ENCODE assay signal across 8 cellular contexts in genomic region chr3:154040283-154040682, GRCh38.
DNase-seq lines count a peak whose midpoint lies in the region; ATAC-seq, FAIRE-seq and TF ChIP-seq lines count a peak whose summit lies in the region.

No MANE protein-coding gene starts in this region.

- BruUV-seq in HepG2 (replicated peaks; lab: Mats Ljungman, UMichigan): no TSS peak

- TF ChIP-seq RAD21 in HepG2 (CRISPR knock-in tag; IDR thresholded peaks at IDR 0.05): peak; percentile 42; the same call in 1 of the 2 replicates

- TF ChIP-seq CTCF in GM12873 (IDR thresholded peaks at IDR 0.05; ENCODE audit: insufficient read depth, low read depth, low read length, missing control alignments) (peak; percentile 38), HepG2 (CRISPR knock-in tag; IDR thresholded peaks at IDR 0.05) (peak; percentile 49)

- H2AFZ ChIP-seq in HepG2 (ENCODE audit: low read length): no peak overlapping the region

- no peak overlapping the region for H3K4me2 ChIP-seq in HepG2 (ENCODE audit: low read depth, low read length)

- no peaks in the 10 kb centered on the region for H3K4me1 ChIP-seq in HepG2 (ENCODE audit: insufficient read depth, low read length)

- no peak for TF ChIP-seq POLR2A in HepG2 (IDR thresholded peaks at IDR 0.05; ENCODE audit: insufficient read depth in 1 of 2, low read depth in 2 of 2, low read length in 2 of 2)

- peak; percentile 80 for FAIRE-seq in HepG2 (lab: Jason Lieb, UNC)

- intact Hi-C loops in HepG2 (cut with micrococcal nuclease; ENCODE audit: unreplicated experiment): loop anchor here (1.0 kb wide), 1 partner anchor 213 kb away; no protein-coding TSS in a partner anchor

- POLR2A ChIA-PET in HepG2 (lab: Yijun Ruan, JAX): no interaction called here

- no peaks in the 10 kb centered on the region for H3K79me2 ChIP-seq in HepG2 (ENCODE audit: insufficient read depth, low read length)

- no peak overlapping the region for H3K9ac ChIP-seq in HepG2 (ENCODE audit: insufficient read depth, low read depth, low read length)

- no peak overlapping the region for H3K4me3 ChIP-seq in HepG2 (replicated peaks in 1 of 3; ENCODE audit: insufficient read depth in 1 of 3, low read depth in 2 of 3, low read length in 3 of 3)

- H3K9me3 ChIP-seq in HepG2 (ENCODE audit: low read length): no peaks in the 10 kb centered on the region

- no peak for TF ChIP-seq EP300 in HepG2 (IDR thresholded peaks at IDR 0.05; ENCODE audit: low read depth in 2 of 2, low read length in 2 of 2)
- TF ChIP-seq EP300 in HepG2 (CRISPR knock-in tag; IDR thresholded peaks at IDR 0.05; ENCODE audit: borderline replicate concordance): no peak

- in situ Hi-C loops in HepG2 (cut with HindIII; ENCODE audit: extremely low pct_ligation_motif_present, low pct_unique_long_range_greater_than_20kb): loop anchor here (5.0 kb wide), 1 partner anchor 212 kb away; no protein-coding TSS in a partner anchor

- no peaks in the 10 kb centered on the region; a peak in 1 of 5 replicates for H3K27me3 ChIP-seq in HepG2 (ENCODE audit: control insufficient read depth in 1 of 2, insufficient read depth in 2 of 2, low read length in 2 of 2)

- H3K36me3 ChIP-seq in HepG2 (replicated peaks in 1 of 2; ENCODE audit: control insufficient read depth in 1 of 2, insufficient read depth in 2 of 2, low read length in 2 of 2): no peaks in the 10 kb centered on the region

- CTCF ChIA-PET in HepG2 (lab: Yijun Ruan, JAX; ENCODE audit: low intra/inter-chr PET ratio, low total read pairs): interaction anchor here (2.5 kb wide), 1 partner anchor 213 kb away, joined by 30 read pairs; no protein-coding TSS in a partner anchor

- no peaks in the 10 kb centered on the region for H4K20me1 ChIP-seq in HepG2 (ENCODE audit: insufficient read depth, low read length)

- DNase-seq in RKO (ENCODE audit: low spot score) (peak; percentile 60), HepG2 (ENCODE audit: low spot score) (peak; percentile 23), DMS79 treated with DMSO at 0.1 percent for 48 hours (lab: John Stamatoyannopoulos, UW) (no peak), NCI-H1930 (lab: John Stamatoyannopoulos, UW) (no peak), iPS-NIHi7 (ENCODE audit: extremely low spot score) (no peak), occipital lobe (lab: John Stamatoyannopoulos, UW) (no peak)

- ATAC-seq in HG02623 (IDR thresholded peaks at IDR 0.05; ENCODE audit: unreplicated experiment) (peak; percentile 69), HepG2 (peak; percentile 87)

- no peak overlapping the region for H3K27ac ChIP-seq in HepG2 (ENCODE audit: extremely low read length, insufficient read depth, low read length)

TF ChIP-seq in HepG2, 621 proteins besides CTCF, POLR2A, EP300 and RAD21:
- peak; percentile 61 for TF ChIP-seq STAG1 (CRISPR knock-in tag; IDR thresholded peaks at IDR 0.05)
- TF ChIP-seq SMC3 (IDR thresholded peaks at IDR 0.05; ENCODE audit: low read length): peak; percentile 62
- TF ChIP-seq REPIN1 (CRISPR knock-in tag; IDR thresholded peaks at IDR 0.05; ENCODE audit: borderline replicate concordance, low read depth): no peak
TF ChIP-seq in HepG2: peak in this region for 2.

Comparison
In these comparisons a context has a peak if more than half of its experiments do, and no peak if none do; other contexts are left out.
1. DNase-seq: peak in RKO (single experiment) and HepG2 (single experiment); none in DMS79 treated with DMSO at 0.1 percent for 48 hours (single experiment), NCI-H1930 (0 of 2), iPS-NIHi7 (single experiment) and occipital lobe (single experiment).